In genomic region chr2:159144776-159145614, GRCh38 we compare ENCODE assay signal across 15 cellular contexts.
DNase-seq lines count a peak whose midpoint lies in the region; ATAC-seq and TF ChIP-seq lines count a peak whose summit lies in the region.
"Had no signal": no experiment of that assay in that cellular context is flagged by ENCODE, and none has a peak within 500 bp of the region (broad histone marks: within the 10 kb centered on the region; RNA-seq: fewer than 3 reads in every experiment).

No MANE protein-coding gene starts in this region.

- H3K27ac Mint-ChIP-seq in T-cell: peak overlapping the region in 1 of 2 donors; percentile 1
- no peak overlapping the region for H3K27ac Mint-ChIP-seq in endodermal cell
- no peak overlapping the region for H3K27ac Mint-ChIP-seq in T-helper 2 cell treated with Interferon-gamma antibody and Interleukin-4, amounts not matched to agents 5 μg/mL and 100 μg/mL, for 36 hours
- H3K27ac Mint-ChIP-seq: activated CD4-positive, alpha-beta T cell treated with anti-CD3 and anti-CD28 coated beads, Interleukin-2, amount 10 ng/mL, durations not matched to agents 7 days and 5 days; activated naive CD8-positive, alpha-beta T cell had no signal

- CTCF ChIA-PET in T-cell (lab: Charles Lee): interaction anchor here (0.5 to 0.7 kb wide), 2 partner anchors 26 to 27 kb away, joined by 4 to 5 read pairs; no protein-coding TSS in a partner anchor

- no peak overlapping the region for H3K4me2 ChIP-seq in DND-41 (ENCODE audit: insufficient read depth, low read length)

- no peaks in the 10 kb centered on the region for H4K20me1 ChIP-seq in DND-41 (ENCODE audit: insufficient read depth, low read length)

- DNase-seq in DND-41 (no peak), T-cell (peak in 16 of 34 experiments; percentile 1 to 43 (median 13)), germinal center (ENCODE audit: low spot score) (no peak), endodermal cell (no peak), SIG-M5 treated with dmso at 0.1 percent for 504 hours (lab: John Stamatoyannopoulos, UW; ENCODE audit: unreplicated experiment) (no peak)
- DNase-seq in T-helper 2 cell treated with Interferon-gamma antibody and Interleukin-4, amounts not matched to agents 5 μg/mL and 100 μg/mL, for 36 hours (ENCODE audit: low spot score): no peak
- DNase-seq: activated CD4-positive, alpha-beta T cell treated with anti-CD3 and anti-CD28 coated beads, Interleukin-2, amount 10 ng/mL, durations not matched to agents 7 days and 5 days; GDM1; NCI-H1092; NCI-H524 treated with DMSO at 0.1 percent for 48 hours had no signal

- no peak overlapping the region for H3K9ac ChIP-seq in DND-41 (ENCODE audit: low read depth, low read length)
- H3K9ac ChIP-seq in endodermal cell (ENCODE audit: extremely low read depth, low read length, poor library complexity, severe bottlenecking): no peak overlapping the region

- H3K9me3 ChIP-seq in DND-41 (ENCODE audit: insufficient read depth, low read length, severe bottlenecking): no peaks in the 10 kb centered on the region
- H3K9me3 ChIP-seq in endodermal cell (ENCODE audit: control insufficient read depth, low read length): no peaks in the 10 kb centered on the region
- H3K9me3 ChIP-seq: tibial nerve had no signal

- peaks cover 13 to 20% (median 14%) of the 10 kb centered on the region in 3 donors for H3K4me1 Mint-ChIP-seq in T-cell
- no peaks in the 10 kb centered on the region for H3K4me1 Mint-ChIP-seq in endodermal cell
- peaks cover 5% of the 10 kb centered on the region for H3K4me1 Mint-ChIP-seq in T-helper 2 cell treated with Interferon-gamma antibody and Interleukin-4, amounts not matched to agents 5 μg/mL and 100 μg/mL, for 36 hours (ENCODE audit: low read depth)

- H3K79me2 ChIP-seq in DND-41 (ENCODE audit: insufficient read depth, low read length): no peaks in the 10 kb centered on the region

- no peaks in the 10 kb centered on the region for H3K36me3 Mint-ChIP-seq in T-cell
- no peaks in the 10 kb centered on the region for H3K36me3 Mint-ChIP-seq in endodermal cell (ENCODE audit: low read depth)
- no peaks in the 10 kb centered on the region for H3K36me3 Mint-ChIP-seq in T-helper 2 cell treated with Interferon-gamma antibody and Interleukin-4, amounts not matched to agents 5 μg/mL and 100 μg/mL, for 36 hours (ENCODE audit: low read depth)
- H3K36me3 Mint-ChIP-seq: activated naive CD8-positive, alpha-beta T cell had no signal

- H2AFZ ChIP-seq in DND-41 (ENCODE audit: low read depth, low read length): no peak overlapping the region

- H3K9me3 Mint-ChIP-seq in T-cell (no peaks in the 10 kb centered on the region), endodermal cell (no peaks in the 10 kb centered on the region)
- no peaks in the 10 kb centered on the region for H3K9me3 Mint-ChIP-seq in T-helper 2 cell treated with Interferon-gamma antibody and Interleukin-4, amounts not matched to agents 5 μg/mL and 100 μg/mL, for 36 hours
- H3K9me3 Mint-ChIP-seq: activated CD4-positive, alpha-beta T cell treated with anti-CD3 and anti-CD28 coated beads, Interleukin-2, amount 10 ng/mL, durations not matched to agents 7 days and 5 days had no signal

- peaks cover 3% of the 10 kb centered on the region; the same call in 1 of the 2 replicates for H3K36me3 ChIP-seq in DND-41 (ENCODE audit: insufficient read depth, low read length)
- H3K36me3 ChIP-seq in endodermal cell (ENCODE audit: control insufficient read depth, insufficient read depth, low read length): peaks cover 19% of the 10 kb centered on the region
- H3K36me3 ChIP-seq: tibial nerve had no signal

- WGBS in endodermal cell (ENCODE audit: insufficient coverage in 1 of 2, insufficient read length in 1 of 2), 2 experiments: 95 to 100% methylated on average over 3 to 9 of the region's 9 CpGs

- no peaks in the 10 kb centered on the region for H3K27me3 ChIP-seq in DND-41 (ENCODE audit: insufficient read depth, low read length, poor library complexity)
- no peaks in the 10 kb centered on the region for H3K27me3 ChIP-seq in endodermal cell (ENCODE audit: control insufficient read depth, insufficient read depth, low read length, poor library complexity, severe bottlenecking)
- H3K27me3 ChIP-seq: tibial nerve had no signal

- no peak for TF ChIP-seq CTCF in DND-41 (IDR thresholded peaks at IDR 0.05; ENCODE audit: borderline replicate concordance, extremely low read depth, low read length, poor library complexity, severe bottlenecking)
- TF ChIP-seq CTCF in endodermal cell (conservative IDR thresholded peaks at IDR 0.05): no peak

- H3K4me1 ChIP-seq in DND-41 (ENCODE audit: insufficient read depth, low read length) (no peaks in the 10 kb centered on the region), endodermal cell (ENCODE audit: control insufficient read depth, insufficient read depth, low read length) (no peaks in the 10 kb centered on the region)

- H3K27ac ChIP-seq in DND-41 (ENCODE audit: low read length): no peak overlapping the region
- no peak overlapping the region for H3K27ac ChIP-seq in endodermal cell (ENCODE audit: low read depth, low read length)
- H3K27ac ChIP-seq: tibial nerve had no signal

- peaks cover 5 to 13% of the 10 kb centered on the region in 2 donors for H3K27me3 Mint-ChIP-seq in T-cell
- H3K27me3 Mint-ChIP-seq in endodermal cell (ENCODE audit: insufficient read depth): no peaks in the 10 kb centered on the region
- peaks cover 5% of the 10 kb centered on the region for H3K27me3 Mint-ChIP-seq in T-helper 2 cell treated with Interferon-gamma antibody and Interleukin-4, amounts not matched to agents 5 μg/mL and 100 μg/mL, for 36 hours (ENCODE audit: low read depth)
- H3K27me3 Mint-ChIP-seq: activated CD4-positive, alpha-beta T cell treated with anti-CD3 and anti-CD28 coated beads, Interleukin-2, amount 10 ng/mL, durations not matched to agents 7 days and 5 days had no signal

- peak overlapping the region in 1 of 3 donors; percentile 1 for H3K4me3 Mint-ChIP-seq in T-cell
- no peak overlapping the region for H3K4me3 Mint-ChIP-seq in endodermal cell
- no peak overlapping the region for H3K4me3 Mint-ChIP-seq in T-helper 2 cell treated with Interferon-gamma antibody and Interleukin-4, amounts not matched to agents 5 μg/mL and 100 μg/mL, for 36 hours
- H3K4me3 Mint-ChIP-seq: activated CD4-positive, alpha-beta T cell treated with anti-CD3 and anti-CD28 coated beads, Interleukin-2, amount 10 ng/mL, durations not matched to agents 7 days and 5 days; activated naive CD8-positive, alpha-beta T cell had no signal

- POLR2A ChIA-PET in T-cell (lab: Charles Lee): interaction anchor here in 1 of 2 donors (0.5 kb wide), 1 partner anchor 81 kb away, joined by 3 read pairs; no protein-coding TSS in a partner anchor

- ATAC-seq in DND-41 (ENCODE audit: insufficient read depth, low read depth) (0 out of 3 replicates have a peak, but pooled peaks have one; percentile 14), GM19452 (IDR thresholded peaks at IDR 0.05; ENCODE audit: unreplicated experiment) (peak; percentile 80), HG02981 (IDR thresholded peaks at IDR 0.05; ENCODE audit: unreplicated experiment) (peak; percentile 60), T-cell (replicated peaks in 1 of 4) (peak in 3 of 4 experiments; percentile 22 to 57 (median 27))
- ATAC-seq: sciatic nerve had no signal

- H3K4me3 ChIP-seq in DND-41 (ENCODE audit: low read depth in 1 of 2, low read length in 2 of 2) (no peak overlapping the region), endodermal cell (ENCODE audit: low read length) (no peak overlapping the region)
- H3K4me3 ChIP-seq: tibial nerve had no signal

Comparison
In these comparisons a context has a peak if more than half of its experiments do, and no peak if none do; other contexts are left out.
1. ATAC-seq: peak in every context shown above with its lines; median percentile 80 in GM19452; 60 in HG02981; 27 in T-cell; 14 in DND-41.